8 cellular contexts compared by ENCODE assay signal in genomic region chr6:45709834-45710233, GRCh38.
DNase-seq lines count a peak whose midpoint lies in the region; ATAC-seq, FAIRE-seq and TF ChIP-seq lines count a peak whose summit lies in the region.

No MANE protein-coding gene starts in this region.

- H3F3A ChIP-seq in GM23338 (replicated peaks; ENCODE audit: low read depth): no peaks in the 10 kb centered on the region

- no peaks in the 10 kb centered on the region for H3K9me2 ChIP-seq in GM23338 (ENCODE audit: insufficient read depth)

- H3K4me3 ChIP-seq in GM23338: no peak overlapping the region

- intact Hi-C loops in Right ventricle myocardium inferior (cut with DNase I): loop anchor here (5.0 kb wide), 2 partner anchors 333 to 1233 kb away; partner anchors contain the start of gene SUPT3H

- no peaks in the 10 kb centered on the region for H3K36me3 ChIP-seq in GM23338 (ENCODE audit: insufficient read depth)

- no peak overlapping the region for H3K27ac ChIP-seq in GM23338 (ENCODE audit: low read depth)

- no peak overlapping the region for H3K4me2 ChIP-seq in GM23338

- no peak overlapping the region for H2AFZ ChIP-seq in GM23338

- no peaks in the 10 kb centered on the region for H3K79me2 ChIP-seq in GM23338 (replicated peaks; ENCODE audit: insufficient read depth)

- FAIRE-seq in H54 (lab: Jason Lieb, UNC): no peak

- H3K27me3 Mint-ChIP-seq in activated naive CD8-positive, alpha-beta T cell treated with anti-CD3 and anti-CD28 coated beads, Interleukin-2, amount 50 U/mL, for 24 hours: no peaks in the 10 kb centered on the region
- H3K27me3 Mint-ChIP-seq in GM23338 (ENCODE audit: insufficient read depth, low read depth, poor library complexity): no peaks in the 10 kb centered on the region

- TF ChIP-seq CTCF in GM23338 (conservative IDR thresholded peaks at IDR 0.05; ENCODE audit: low read depth in 2 of 2): no peak

- H4K20me1 ChIP-seq in GM23338 (replicated peaks; ENCODE audit: insufficient read depth): no peaks in the 10 kb centered on the region

- H3K4me1 ChIP-seq in GM23338 (ENCODE audit: insufficient read depth): no peaks in the 10 kb centered on the region

- no peaks in the 10 kb centered on the region for H3K27me3 ChIP-seq in GM23338 (ENCODE audit: insufficient read depth)

- DNase-seq in activated naive CD8-positive, alpha-beta T cell treated with anti-CD3 and anti-CD28 coated beads, Interleukin-2, amount 50 U/mL, for 24 hours: no peak
- DNase-seq in NCI-H2081 treated with DMSO at 0.1 percent for 48 hours (lab: John Stamatoyannopoulos, UW) (no peak), H54 (ENCODE audit: insufficient read length, low spot score) (no peak), GM23338 (ENCODE audit: low spot score) (no peak), Right ventricle myocardium inferior (ENCODE audit: missing footprints) (no peak)

- peaks cover 37% of the 10 kb centered on the region for H3K4me1 Mint-ChIP-seq in activated naive CD8-positive, alpha-beta T cell treated with anti-CD3 and anti-CD28 coated beads, Interleukin-2, amount 50 U/mL, for 24 hours
- H3K4me1 Mint-ChIP-seq in GM23338: peaks cover 7% of the 10 kb centered on the region; the same call in 2 of the 3 replicates

- peak; percentile 61 for ATAC-seq in GM18867 (IDR thresholded peaks at IDR 0.05; ENCODE audit: unreplicated experiment)
- ATAC-seq in GM21576 (IDR thresholded peaks at IDR 0.05; ENCODE audit: unreplicated experiment): peak; percentile 68
- ATAC-seq in HG03469 (IDR thresholded peaks at IDR 0.05; ENCODE audit: unreplicated experiment): peak; percentile 59
- peak; percentile 67 for ATAC-seq in activated naive CD8-positive, alpha-beta T cell treated with anti-CD3 and anti-CD28 coated beads, Interleukin-2, amount 50 U/mL, for 24 hours
- no peak for ATAC-seq in GM23338
- no peak for ATAC-seq in Right ventricle myocardium inferior

- no peaks in the 10 kb centered on the region for H3K36me3 Mint-ChIP-seq in activated naive CD8-positive, alpha-beta T cell treated with anti-CD3 and anti-CD28 coated beads, Interleukin-2, amount 50 U/mL, for 24 hours (ENCODE audit: low read depth)
- H3K36me3 Mint-ChIP-seq in GM23338 (ENCODE audit: low read depth): no peaks in the 10 kb centered on the region

- H3K9me3 Mint-ChIP-seq in activated naive CD8-positive, alpha-beta T cell treated with anti-CD3 and anti-CD28 coated beads, Interleukin-2, amount 50 U/mL, for 24 hours: no peaks in the 10 kb centered on the region
- no peaks in the 10 kb centered on the region for H3K9me3 Mint-ChIP-seq in GM23338

- no peak for TF ChIP-seq POLR2A in H54 (IDR thresholded peaks at IDR 0.05; ENCODE audit: low read depth, low read length)

- H3K27ac Mint-ChIP-seq in activated naive CD8-positive, alpha-beta T cell treated with anti-CD3 and anti-CD28 coated beads, Interleukin-2, amount 50 U/mL, for 24 hours: no peak overlapping the region
- no peak overlapping the region for H3K27ac Mint-ChIP-seq in GM23338

- peak overlapping the region; percentile 35 for H3K4me3 Mint-ChIP-seq in activated naive CD8-positive, alpha-beta T cell treated with anti-CD3 and anti-CD28 coated beads, Interleukin-2, amount 50 U/mL, for 24 hours
- H3K4me3 Mint-ChIP-seq in GM23338: no peak overlapping the region

TF ChIP-seq in GM23338, 12 proteins besides CTCF, POLR2A, EP300 and RAD21 (continues in another document):
- TF ChIP-seq, protein P1, sequence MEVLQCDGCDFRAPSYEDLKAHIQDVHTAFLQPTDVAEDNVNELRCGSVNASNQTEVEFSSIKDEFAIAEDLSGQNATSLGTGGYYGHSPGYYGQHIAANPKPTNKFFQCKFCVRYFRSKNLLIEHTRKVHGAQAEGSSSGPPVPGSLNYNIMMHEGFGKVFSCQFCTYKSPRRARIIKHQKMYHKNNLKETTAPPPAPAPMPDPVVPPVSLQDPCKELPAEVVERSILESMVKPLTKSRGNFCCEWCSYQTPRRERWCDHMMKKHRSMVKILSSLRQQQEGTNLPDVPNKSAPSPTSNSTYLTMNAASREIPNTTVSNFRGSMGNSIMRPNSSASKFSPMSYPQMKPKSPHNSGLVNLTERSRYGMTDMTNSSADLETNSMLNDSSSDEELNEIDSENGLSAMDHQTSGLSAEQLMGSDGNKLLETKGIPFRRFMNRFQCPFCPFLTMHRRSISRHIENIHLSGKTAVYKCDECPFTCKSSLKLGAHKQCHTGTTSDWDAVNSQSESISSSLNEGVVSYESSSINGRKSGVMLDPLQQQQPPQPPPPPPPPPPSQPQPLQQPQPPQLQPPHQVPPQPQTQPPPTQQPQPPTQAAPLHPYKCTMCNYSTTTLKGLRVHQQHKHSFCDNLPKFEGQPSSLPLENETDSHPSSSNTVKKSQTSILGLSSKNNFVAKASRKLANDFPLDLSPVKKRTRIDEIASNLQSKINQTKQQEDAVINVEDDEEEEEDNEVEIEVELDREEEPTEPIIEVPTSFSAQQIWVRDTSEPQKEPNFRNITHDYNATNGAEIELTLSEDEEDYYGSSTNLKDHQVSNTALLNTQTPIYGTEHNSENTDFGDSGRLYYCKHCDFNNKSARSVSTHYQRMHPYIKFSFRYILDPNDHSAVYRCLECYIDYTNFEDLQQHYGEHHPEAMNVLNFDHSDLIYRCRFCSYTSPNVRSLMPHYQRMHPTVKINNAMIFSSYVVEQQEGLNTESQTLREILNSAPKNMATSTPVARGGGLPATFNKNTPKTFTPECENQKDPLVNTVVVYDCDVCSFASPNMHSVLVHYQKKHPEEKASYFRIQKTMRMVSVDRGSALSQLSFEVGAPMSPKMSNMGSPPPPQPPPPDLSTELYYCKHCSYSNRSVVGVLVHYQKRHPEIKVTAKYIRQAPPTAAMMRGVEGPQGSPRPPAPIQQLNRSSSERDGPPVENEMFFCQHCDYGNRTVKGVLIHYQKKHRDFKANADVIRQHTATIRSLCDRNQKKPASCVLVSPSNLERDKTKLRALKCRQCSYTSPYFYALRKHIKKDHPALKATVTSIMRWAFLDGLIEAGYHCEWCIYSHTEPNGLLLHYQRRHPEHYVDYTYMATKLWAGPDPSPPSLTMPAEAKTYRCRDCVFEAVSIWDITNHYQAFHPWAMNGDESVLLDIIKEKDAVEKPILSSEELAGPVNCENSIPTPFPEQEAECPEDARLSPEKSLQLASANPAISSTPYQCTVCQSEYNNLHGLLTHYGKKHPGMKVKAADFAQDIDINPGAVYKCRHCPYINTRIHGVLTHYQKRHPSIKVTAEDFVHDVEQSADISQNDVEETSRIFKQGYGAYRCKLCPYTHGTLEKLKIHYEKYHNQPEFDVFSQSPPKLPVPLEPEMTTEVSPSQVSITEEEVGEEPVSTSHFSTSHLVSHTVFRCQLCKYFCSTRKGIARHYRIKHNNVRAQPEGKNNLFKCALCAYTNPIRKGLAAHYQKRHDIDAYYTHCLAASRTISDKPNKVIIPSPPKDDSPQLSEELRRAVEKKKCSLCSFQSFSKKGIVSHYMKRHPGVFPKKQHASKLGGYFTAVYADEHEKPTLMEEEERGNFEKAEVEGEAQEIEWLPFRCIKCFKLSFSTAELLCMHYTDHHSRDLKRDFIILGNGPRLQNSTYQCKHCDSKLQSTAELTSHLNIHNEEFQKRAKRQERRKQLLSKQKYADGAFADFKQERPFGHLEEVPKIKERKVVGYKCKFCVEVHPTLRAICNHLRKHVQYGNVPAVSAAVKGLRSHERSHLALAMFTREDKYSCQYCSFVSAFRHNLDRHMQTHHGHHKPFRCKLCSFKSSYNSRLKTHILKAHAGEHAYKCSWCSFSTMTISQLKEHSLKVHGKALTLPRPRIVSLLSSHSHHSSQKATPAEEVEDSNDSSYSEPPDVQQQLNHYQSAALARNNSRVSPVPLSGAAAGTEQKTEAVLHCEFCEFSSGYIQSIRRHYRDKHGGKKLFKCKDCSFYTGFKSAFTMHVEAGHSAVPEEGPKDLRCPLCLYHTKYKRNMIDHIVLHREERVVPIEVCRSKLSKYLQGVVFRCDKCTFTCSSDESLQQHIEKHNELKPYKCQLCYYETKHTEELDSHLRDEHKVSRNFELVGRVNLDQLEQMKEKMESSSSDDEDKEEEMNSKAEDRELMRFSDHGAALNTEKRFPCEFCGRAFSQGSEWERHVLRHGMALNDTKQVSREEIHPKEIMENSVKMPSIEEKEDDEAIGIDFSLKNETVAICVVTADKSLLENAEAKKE (CRISPR knock-in tag; IDR thresholded peaks at IDR 0.05): no peak
- TF ChIP-seq, protein P2, sequence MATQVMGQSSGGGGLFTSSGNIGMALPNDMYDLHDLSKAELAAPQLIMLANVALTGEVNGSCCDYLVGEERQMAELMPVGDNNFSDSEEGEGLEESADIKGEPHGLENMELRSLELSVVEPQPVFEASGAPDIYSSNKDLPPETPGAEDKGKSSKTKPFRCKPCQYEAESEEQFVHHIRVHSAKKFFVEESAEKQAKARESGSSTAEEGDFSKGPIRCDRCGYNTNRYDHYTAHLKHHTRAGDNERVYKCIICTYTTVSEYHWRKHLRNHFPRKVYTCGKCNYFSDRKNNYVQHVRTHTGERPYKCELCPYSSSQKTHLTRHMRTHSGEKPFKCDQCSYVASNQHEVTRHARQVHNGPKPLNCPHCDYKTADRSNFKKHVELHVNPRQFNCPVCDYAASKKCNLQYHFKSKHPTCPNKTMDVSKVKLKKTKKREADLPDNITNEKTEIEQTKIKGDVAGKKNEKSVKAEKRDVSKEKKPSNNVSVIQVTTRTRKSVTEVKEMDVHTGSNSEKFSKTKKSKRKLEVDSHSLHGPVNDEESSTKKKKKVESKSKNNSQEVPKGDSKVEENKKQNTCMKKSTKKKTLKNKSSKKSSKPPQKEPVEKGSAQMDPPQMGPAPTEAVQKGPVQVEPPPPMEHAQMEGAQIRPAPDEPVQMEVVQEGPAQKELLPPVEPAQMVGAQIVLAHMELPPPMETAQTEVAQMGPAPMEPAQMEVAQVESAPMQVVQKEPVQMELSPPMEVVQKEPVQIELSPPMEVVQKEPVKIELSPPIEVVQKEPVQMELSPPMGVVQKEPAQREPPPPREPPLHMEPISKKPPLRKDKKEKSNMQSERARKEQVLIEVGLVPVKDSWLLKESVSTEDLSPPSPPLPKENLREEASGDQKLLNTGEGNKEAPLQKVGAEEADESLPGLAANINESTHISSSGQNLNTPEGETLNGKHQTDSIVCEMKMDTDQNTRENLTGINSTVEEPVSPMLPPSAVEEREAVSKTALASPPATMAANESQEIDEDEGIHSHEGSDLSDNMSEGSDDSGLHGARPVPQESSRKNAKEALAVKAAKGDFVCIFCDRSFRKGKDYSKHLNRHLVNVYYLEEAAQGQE (IDR thresholded peaks at IDR 0.05; ENCODE audit: unreplicated experiment): no peak
- TF ChIP-seq ZNF114 (CRISPR knock-in tag; IDR thresholded peaks at IDR 0.05) (no peak), STAT1 (IDR thresholded peaks at IDR 0.05; ENCODE audit: unreplicated experiment) (no peak)
- TF ChIP-seq, protein P3, sequence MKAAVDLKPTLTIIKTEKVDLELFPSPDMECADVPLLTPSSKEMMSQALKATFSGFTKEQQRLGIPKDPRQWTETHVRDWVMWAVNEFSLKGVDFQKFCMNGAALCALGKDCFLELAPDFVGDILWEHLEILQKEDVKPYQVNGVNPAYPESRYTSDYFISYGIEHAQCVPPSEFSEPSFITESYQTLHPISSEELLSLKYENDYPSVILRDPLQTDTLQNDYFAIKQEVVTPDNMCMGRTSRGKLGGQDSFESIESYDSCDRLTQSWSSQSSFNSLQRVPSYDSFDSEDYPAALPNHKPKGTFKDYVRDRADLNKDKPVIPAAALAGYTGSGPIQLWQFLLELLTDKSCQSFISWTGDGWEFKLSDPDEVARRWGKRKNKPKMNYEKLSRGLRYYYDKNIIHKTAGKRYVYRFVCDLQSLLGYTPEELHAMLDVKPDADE (IDR thresholded peaks at IDR 0.05): no peak

Comparison
In these comparisons a context has a peak if more than half of its experiments do, and no peak if none do; other contexts are left out.
1. ATAC-seq: peak in GM18867 (single experiment), GM21576 (single experiment), HG03469 (single experiment) and activated naive CD8-positive, alpha-beta T cell treated with anti-CD3 and anti-CD28 coated beads, Interleukin-2, amount 50 U/mL, for 24 hours (single experiment); none in GM23338 (single experiment) and Right ventricle myocardium inferior (single experiment).